19 cellular contexts compared by ENCODE assay signal in genomic region chr1:17611991-17612390, GRCh38.
A peak's percentile ranks its signal among the peaks of the same experiment; 100 is the strongest.
DNase-seq lines count a peak whose midpoint lies in the region; ATAC-seq and TF ChIP-seq lines count a peak whose summit lies in the region.
"Had no signal": no experiment of that assay in that cellular context is flagged by ENCODE, and none has a peak within 500 bp of the region (broad histone marks: within the 10 kb centered on the region; RNA-seq: fewer than 3 reads in every experiment).

No MANE protein-coding gene starts in this region.

- H4K8ac ChIP-seq in trophoblast cell (ENCODE audit: low read depth, low read length) = no peak overlapping the region

- H4K12ac ChIP-seq in trophoblast cell (ENCODE audit: low read depth, low read length) = no peak overlapping the region

- intact Hi-C loops in psoas muscle (cut with DNase I) (loop anchor here in 1 of 2 donors (10.0 kb wide), 1 partner anchor 177 kb away; the partner anchor contains the start of gene RCC2), prostate gland (cut with DNase I) (loop anchor here (10.0 kb wide), 1 partner anchor 187 kb away; no protein-coding TSS in a partner anchor)

- no peaks in the 10 kb centered on the region for H3K79me1 ChIP-seq in trophoblast cell (ENCODE audit: low read length)

- H3K36me3 ChIP-seq in trophoblast cell (ENCODE audit: control insufficient read depth in 1 of 2, insufficient read depth in 2 of 2, low read length in 2 of 2) (peaks cover 36 to 47% of the 10 kb centered on the region in 2 experiments), psoas muscle (ENCODE audit: insufficient read depth in 1 of 2, low read depth in 1 of 2) (peaks cover 0 to 24% of the 10 kb centered on the region in 2 donors), prostate gland (peaks cover 0 to 7% of the 10 kb centered on the region in 2 donors)
- H3K36me3 ChIP-seq: SJCRH30 had no signal

- H3K23ac ChIP-seq in trophoblast cell (ENCODE audit: low read length) = no peak overlapping the region

- H3K9ac ChIP-seq in trophoblast cell (ENCODE audit: low read length) = no peak overlapping the region

- no peak for TF ChIP-seq POLR2A in prostate gland (IDR thresholded peaks at IDR 0.05)

- no peak overlapping the region for H3K4me2 ChIP-seq in trophoblast cell (ENCODE audit: low read length)
- H3K4me2 ChIP-seq: GM23338 had no signal

- no peak overlapping the region for H3K14ac ChIP-seq in trophoblast cell (ENCODE audit: low read length)

- H3K4ac ChIP-seq in trophoblast cell (ENCODE audit: low read depth, low read length) = no peak overlapping the region

- H3K27me3 ChIP-seq in trophoblast cell (ENCODE audit: insufficient read depth, low read length) = no peaks in the 10 kb centered on the region
- no peaks in the 10 kb centered on the region for H3K27me3 ChIP-seq in psoas muscle (ENCODE audit: insufficient read depth in 3 of 3, low read length in 2 of 3)
- no peaks in the 10 kb centered on the region for H3K27me3 ChIP-seq in prostate gland (replicated peaks; ENCODE audit: insufficient read depth)
- H3K27me3 ChIP-seq: gastroesophageal sphincter, SJCRH30, spleen had no signal

- peak; percentile 23 for DNase-seq in Caki2 (ENCODE audit: low read depth)
- peak; percentile 59 for DNase-seq in M059J (ENCODE audit: low read depth)
- peak; percentile 28 for DNase-seq in fibroblast of mammary gland (ENCODE audit: low read depth)
- DNase-seq in trophoblast cell = peak; percentile 71 to 88
- no peak for DNase-seq in psoas muscle
- no peak for DNase-seq in NCI-H82 (lab: John Stamatoyannopoulos, UW)
- DNase-seq in prostate gland (ENCODE audit: low spot score) = no peak
- DNase-seq: activated B cell treated with CpG ODN at 0.5 μM for 24 hours; activated CD4-positive, alpha-beta memory T cell treated with anti-CD3 and anti-CD28 coated beads, Interleukin-2, amount 10 ng/mL, durations not matched to agents 7 days and 5 days; activated naive CD4-positive, alpha-beta T cell treated with anti-CD3 and anti-CD28 coated beads, Interleukin-2, amount 10 ng/mL, durations not matched to agents 7 days and 5 days; activated T-cell treated with anti-CD3 and anti-CD28 coated beads, Interleukin-2, amount 50 U/mL, for 1 hour; COR-L47; cortex of kidney; left ventricle myocardium inferior; NCI-H1417; SJCRH30; spleen had no signal

- H2BK5ac ChIP-seq in trophoblast cell (ENCODE audit: low read depth, low read length, poor library complexity) = no peak overlapping the region

- H2BK12ac ChIP-seq in trophoblast cell (ENCODE audit: low read length) = no peak overlapping the region

- H3K27ac ChIP-seq in trophoblast cell (ENCODE audit: low read depth, low read length) = no peak overlapping the region
- no peak overlapping the region for H3K27ac ChIP-seq in psoas muscle
- no peak overlapping the region for H3K27ac ChIP-seq in prostate gland
- H3K27ac ChIP-seq: left ventricle myocardium inferior, SJCRH30, spleen had no signal

- in situ Hi-C loops in Caki2 (cut with HindIII; ENCODE audit: low pct_unique_long_range_greater_than_20kb, low sequenced_read_pairs) = no loop called here

- no peak for TF ChIP-seq CTCF in fibroblast of mammary gland (conservative IDR thresholded peaks at IDR 0.05; ENCODE audit: control insufficient read depth, insufficient read depth, low read depth, low read length)
- no peak for TF ChIP-seq CTCF in psoas muscle (IDR thresholded peaks at IDR 0.05)
- no peak for TF ChIP-seq CTCF in prostate gland (IDR thresholded peaks at IDR 0.05)

- H2BK120ac ChIP-seq in trophoblast cell (ENCODE audit: insufficient read depth, low read length, poor library complexity) = no peak overlapping the region

- H3K4me3 ChIP-seq in fibroblast of mammary gland (ENCODE audit: control insufficient read depth, low read depth, low read length) (no peak overlapping the region), trophoblast cell (ENCODE audit: low read depth, low read length) (no peak overlapping the region), psoas muscle (no peak overlapping the region), prostate gland (no peak overlapping the region)
- H3K4me3 ChIP-seq: gastroesophageal sphincter, GM23338, left ventricle myocardium inferior, SJCRH30, spleen had no signal

- ATAC-seq in psoas muscle = no peak
- ATAC-seq: gastroesophageal sphincter had no signal

- H4K91ac ChIP-seq in trophoblast cell (ENCODE audit: low read depth, low read length) = no peak overlapping the region

- H3K4me1 ChIP-seq in trophoblast cell (ENCODE audit: control insufficient read depth in 1 of 2, insufficient read depth in 2 of 2, low read length in 2 of 2) (peaks cover 4 to 8% of the 10 kb centered on the region in 2 experiments), psoas muscle (no peaks in the 10 kb centered on the region), prostate gland (replicated peaks) (no peaks in the 10 kb centered on the region)
- H3K4me1 ChIP-seq: SJCRH30 had no signal

- H3K18ac ChIP-seq in trophoblast cell (ENCODE audit: low read length) = no peak overlapping the region

- no peak overlapping the region for H2AK5ac ChIP-seq in trophoblast cell (ENCODE audit: low read length)

- H3K79me2 ChIP-seq in trophoblast cell (ENCODE audit: control insufficient read depth, insufficient read depth, low read length, poor library complexity) = no peaks in the 10 kb centered on the region

- no peak overlapping the region for H2AFZ ChIP-seq in trophoblast cell (ENCODE audit: insufficient read depth, low read length, poor library complexity)
- H2AFZ ChIP-seq: GM23338 had no signal

- H3K9me3 ChIP-seq in trophoblast cell (ENCODE audit: insufficient read depth, low read depth, low read length) = no peaks in the 10 kb centered on the region
- H3K9me3 ChIP-seq in psoas muscle = no peaks in the 10 kb centered on the region
- no peaks in the 10 kb centered on the region for H3K9me3 ChIP-seq in prostate gland
- H3K9me3 ChIP-seq: gastroesophageal sphincter, left ventricle myocardium inferior, SJCRH30, spleen had no signal

- no CpG with 5 or more reads among the region's 1 CpG for WGBS in trophoblast cell (ENCODE audit: extremely low coverage, insufficient coverage, insufficient read length)
- WGBS in psoas muscle, 3 donors = 59 to 77% (median 63%) methylated on average over 1 of the region's 1 CpG
- WGBS in prostate gland = 47% methylated on average over 1 of the region's 1 CpG

Comparison
In these comparisons a context has a peak if more than half of its experiments do, and no peak if none do; other contexts are left out.
1. DNase-seq: peak in Caki2 (single experiment), M059J (single experiment), fibroblast of mammary gland (single experiment) and trophoblast cell (2 of 2); none in psoas muscle (0 of 2), NCI-H82 (single experiment) and prostate gland (single experiment).